In genomic region chr20:330233-331149, GRCh38 we compare ENCODE assay signal across 8 cellular contexts. TPM values are rescaled to one million over a fixed set of nuclear protein-coding genes. Genes with fewer than 3 reads are reported as not detected.
DNase-seq lines count a peak whose midpoint lies in the region; ATAC-seq and TF ChIP-seq lines count a peak whose summit lies in the region.

No MANE protein-coding gene starts in this region.

- CTCF ChIA-PET in activated naive CD4-positive, alpha-beta T cell treated with anti-CD3 and anti-CD28 coated beads, Interleukin-2, amount 10 ng/mL, durations not matched to agents 7 days and 5 days (lab: Charles Lee), result interaction anchor here (0.7 to 6.2 kb wide), 28 partner anchors 9 to 215 kb away, joined by 3 to 34 read pairs (median 4); partner anchors contain the start of genes DEFB129 and NRSN2

- H3K4me1 Mint-ChIP-seq in activated naive CD4-positive, alpha-beta T cell treated with anti-CD3 and anti-CD28 coated beads, Interleukin-2, amount 10 ng/mL, durations not matched to agents 7 days and 5 days, result peaks cover 34% of the 10 kb centered on the region

- no peak overlapping the region for H3K4me3 Mint-ChIP-seq in activated naive CD4-positive, alpha-beta T cell treated with anti-CD3 and anti-CD28 coated beads, Interleukin-2, amount 10 ng/mL, durations not matched to agents 7 days and 5 days

- intact Hi-C loops in Right ventricle myocardium inferior (cut with DNase I), result no loop called here
- intact Hi-C loops in cardiac septum (cut with DNase I), result loop anchor here (10.0 kb wide), 1 partner anchor 56 kb away; no protein-coding TSS in a partner anchor

- H3K27ac ChIP-seq in RWPE2 (ENCODE audit: poor library complexity, severe bottlenecking), result peak overlapping the region; percentile 87

- no peak overlapping the region for H3K27ac Mint-ChIP-seq in activated naive CD4-positive, alpha-beta T cell treated with anti-CD3 and anti-CD28 coated beads, Interleukin-2, amount 10 ng/mL, durations not matched to agents 7 days and 5 days

- peak; percentile 6 for ATAC-seq in Right ventricle myocardium inferior
- peak; percentile 37 for ATAC-seq in RWPE2 (ENCODE audit: low read depth)
- ATAC-seq in HG03280 (IDR thresholded peaks at IDR 0.05; ENCODE audit: unreplicated experiment), result no peak

- no peaks in the 10 kb centered on the region for H3K9me3 ChIP-seq in RWPE2 (ENCODE audit: severe bottlenecking)

- peak; percentile 97 for TF ChIP-seq CTCF in RWPE2 (IDR thresholded peaks at IDR 0.05; ENCODE audit: poor library complexity, severe bottlenecking)

- peaks cover 5% of the 10 kb centered on the region; the same call in 1 of the 2 replicates for H3K36me3 ChIP-seq in RWPE2 (ENCODE audit: low read depth)

- no peaks in the 10 kb centered on the region for H3K9me3 Mint-ChIP-seq in activated naive CD4-positive, alpha-beta T cell treated with anti-CD3 and anti-CD28 coated beads, Interleukin-2, amount 10 ng/mL, durations not matched to agents 7 days and 5 days

- H3K27me3 ChIP-seq in RWPE2 (ENCODE audit: insufficient read depth, poor library complexity, severe bottlenecking), result no peaks in the 10 kb centered on the region

- H3K36me3 Mint-ChIP-seq in activated naive CD4-positive, alpha-beta T cell treated with anti-CD3 and anti-CD28 coated beads, Interleukin-2, amount 10 ng/mL, durations not matched to agents 7 days and 5 days, result peaks cover 2% of the 10 kb centered on the region

- H3K4me1 ChIP-seq in RWPE2 (ENCODE audit: insufficient read depth, poor library complexity, severe bottlenecking), result no peaks in the 10 kb centered on the region

- peaks cover 19% of the 10 kb centered on the region for H3K27me3 Mint-ChIP-seq in activated naive CD4-positive, alpha-beta T cell treated with anti-CD3 and anti-CD28 coated beads, Interleukin-2, amount 10 ng/mL, durations not matched to agents 7 days and 5 days

- no peak overlapping the region for H3K4me3 ChIP-seq in RWPE2 (ENCODE audit: severe bottlenecking)

- DNase-seq in Right ventricle myocardium inferior (ENCODE audit: missing footprints) (no peak), cardiac septum (ENCODE audit: low spot score) (no peak), M059J (ENCODE audit: low read depth) (peak; percentile 81), RWPE2 (ENCODE audit: low spot score) (no peak), glomerular visceral epithelial cell (ENCODE audit: extremely low spot score) (peak; percentile 73), pons (ENCODE audit: low spot score) (peak; percentile 78)
- DNase-seq in activated naive CD4-positive, alpha-beta T cell treated with anti-CD3 and anti-CD28 coated beads, Interleukin-2, amount 10 ng/mL, durations not matched to agents 7 days and 5 days, result peak; percentile 75

RNA-seq across cellular contexts. Expression of gene SOX12, which starts 5.1 kb away (rescaled TPM):
- total RNA-seq in Right ventricle myocardium inferior (16.5 TPM), cardiac septum (10.6 TPM)
- total RNA-seq in M059J (2014; rRNA removed; shearing (Covaris generic)), result 5.1 and 16.5 TPM in 2 replicates

RNA-seq across cellular contexts. Expression of gene NRSN2, which starts 16.4 kb away (rescaled TPM):
- total RNA-seq in Right ventricle myocardium inferior (19.8 TPM), cardiac septum (23.9 TPM)
- total RNA-seq in M059J (2014; rRNA removed; shearing (Covaris generic)), result 102 and 149 TPM in 2 replicates

RNA-seq across cellular contexts. Expression of gene ZCCHC3, which starts 33.1 kb away (rescaled TPM):
- total RNA-seq in Right ventricle myocardium inferior, result 11.0 TPM
- 10.4 TPM for total RNA-seq in cardiac septum
- total RNA-seq in M059J (2014; rRNA removed; shearing (Covaris generic)), result 12.7 and 16.9 TPM in 2 replicates

RNA-seq across cellular contexts. Expression of gene C20orf96, which starts 39.9 kb away (rescaled TPM):
- total RNA-seq in Right ventricle myocardium inferior (5.4 TPM), cardiac septum (3.7 TPM)
- 0.91 and 2.2 TPM in 2 replicates for total RNA-seq in M059J (2014; rRNA removed; shearing (Covaris generic))

RNA-seq across cellular contexts. Expression of gene TRIB3, which starts 50.1 kb away (rescaled TPM):
- total RNA-seq in Right ventricle myocardium inferior (0.65 TPM), cardiac septum (1.3 TPM)
- total RNA-seq in M059J (2014; rRNA removed; shearing (Covaris generic)), result 34.1 and 35.5 TPM in 2 replicates

Comparison
In these comparisons a context has a peak if more than half of its experiments do, and no peak if none do; other contexts are left out.
1. DNase-seq: peak in M059J (single experiment), activated naive CD4-positive, alpha-beta T cell treated with anti-CD3 and anti-CD28 coated beads, Interleukin-2, amount 10 ng/mL, durations not matched to agents 7 days and 5 days (single experiment), glomerular visceral epithelial cell (single experiment) and pons (single experiment); none in Right ventricle myocardium inferior (single experiment), cardiac septum (single experiment) and RWPE2 (single experiment).